1 cellular context compared by ENCODE assay signal in genomic region chr7:140676956-140677355, GRCh38.
TF ChIP-seq lines count a peak whose summit lies in the region.

No MANE protein-coding gene starts in this region.

TF ChIP-seq in HEK293, 187 proteins besides CTCF, POLR2A, EP300 and RAD21:
- 0 out of 2 replicates have a peak, but pooled peaks have one; percentile 44 for TF ChIP-seq ZNF121 (tag by site-specific recombination; IDR thresholded peaks at IDR 0.05)
